ENCODE assay signal across 15 cellular contexts in the genomic region with DNA sequence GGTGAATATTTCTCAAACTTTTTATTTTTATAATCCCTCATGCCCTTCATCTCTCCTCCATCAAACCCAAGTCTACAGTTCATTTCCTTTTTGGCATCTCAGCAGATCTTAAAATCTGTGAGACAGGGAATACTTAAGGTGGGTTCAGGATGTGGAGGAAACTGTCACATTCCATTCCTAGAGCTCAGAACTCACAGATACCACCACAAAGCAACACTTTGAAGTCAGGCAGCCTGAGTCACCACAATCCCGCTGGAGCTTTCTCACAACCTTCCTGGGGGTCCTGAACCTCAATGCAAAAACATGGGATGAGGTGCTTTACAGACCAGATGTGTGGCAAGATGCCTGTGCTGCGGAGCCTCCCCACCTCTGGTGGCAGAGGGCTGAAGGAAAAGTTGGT.
A peak's percentile ranks its signal among the peaks of the same experiment; 100 is the strongest.
DNase-seq lines count a peak whose midpoint lies in the region; ATAC-seq, FAIRE-seq and TF ChIP-seq lines count a peak whose summit lies in the region.
"Had no signal": no experiment of that assay in that cellular context is flagged by ENCODE, and none has a peak within 500 bp of the region (broad histone marks: within the 10 kb centered on the region; RNA-seq: fewer than 3 reads in every experiment).

No MANE protein-coding gene starts in this region.

- intact Hi-C loops in HepG2 (cut with micrococcal nuclease; ENCODE audit: unreplicated experiment), result no loop called here

- TF ChIP-seq EP300 in HepG2 (IDR thresholded peaks at IDR 0.05; ENCODE audit: low read depth in 2 of 2, low read length in 2 of 2) (no peak), HepG2 (CRISPR knock-in tag; IDR thresholded peaks at IDR 0.05; ENCODE audit: borderline replicate concordance) (no peak)

- no peak for TF ChIP-seq POLR2A in HepG2 (IDR thresholded peaks at IDR 0.05; ENCODE audit: insufficient read depth in 1 of 2, low read depth in 2 of 2, low read length in 2 of 2)

- POLR2A ChIA-PET in HepG2 (lab: Yijun Ruan, JAX), result no interaction called here

- CTCF ChIA-PET in HepG2 (lab: Yijun Ruan, JAX; ENCODE audit: low intra/inter-chr PET ratio, low total read pairs), result no interaction called here

- H3K9ac ChIP-seq in NT2/D1 (ENCODE audit: insufficient read length, low read depth) (no peak overlapping the region), endodermal cell (ENCODE audit: extremely low read depth, low read length, poor library complexity, severe bottlenecking) (no peak overlapping the region), HepG2 (ENCODE audit: insufficient read depth, low read depth, low read length) (no peak overlapping the region)

- no peaks in the 10 kb centered on the region for H3K9me3 ChIP-seq in NT2/D1 (ENCODE audit: insufficient read depth, low read length)
- no peaks in the 10 kb centered on the region for H3K9me3 ChIP-seq in endodermal cell (ENCODE audit: control insufficient read depth, low read length)
- H3K9me3 ChIP-seq in osteoblast (ENCODE audit: low read depth, low read length), result no peaks in the 10 kb centered on the region
- no peaks in the 10 kb centered on the region for H3K9me3 ChIP-seq in small intestine (ENCODE audit: control insufficient read depth, low read depth)
- no peaks in the 10 kb centered on the region for H3K9me3 ChIP-seq in HepG2 (ENCODE audit: low read length)
- H3K9me3 ChIP-seq: gastroesophageal sphincter had no signal

- in situ Hi-C loops in HepG2 (cut with HindIII; ENCODE audit: extremely low pct_ligation_motif_present, low pct_unique_long_range_greater_than_20kb), result no loop called here

- no TSS peak for BruUV-seq in HepG2 (replicated peaks; lab: Mats Ljungman, UMichigan)

- H2AFZ ChIP-seq in osteoblast (ENCODE audit: low read length) (peak overlapping the region; percentile 18), HepG2 (ENCODE audit: low read length) (no peak overlapping the region)

- TF ChIP-seq CTCF in endodermal cell (conservative IDR thresholded peaks at IDR 0.05), result no peak
- TF ChIP-seq CTCF in osteoblast (IDR thresholded peaks at IDR 0.05; ENCODE audit: extremely low read depth, low read depth, low read length), result no peak
- TF ChIP-seq CTCF in HepG2 (CRISPR knock-in tag; IDR thresholded peaks at IDR 0.05), result no peak
- no peak for TF ChIP-seq CTCF in omental fat pad (IDR thresholded peaks at IDR 0.05)

- no peak for TF ChIP-seq RAD21 in HepG2 (CRISPR knock-in tag; IDR thresholded peaks at IDR 0.05)

- H3K9me3 Mint-ChIP-seq in endodermal cell, result no peaks in the 10 kb centered on the region

- H4K20me1 ChIP-seq in osteoblast (ENCODE audit: insufficient read depth, low read length) (no peaks in the 10 kb centered on the region), HepG2 (ENCODE audit: insufficient read depth, low read length) (no peaks in the 10 kb centered on the region)

- DNase-seq in ELF-1 (ENCODE audit: low read depth, low spot score) (peak; percentile 45), NT2/D1 (ENCODE audit: low read depth, low spot score) (peak; percentile 20), endodermal cell (peak; percentile 88), osteoblast (ENCODE audit: insufficient read length, low spot score, missing footprints) (peak; percentile 42), small intestine (no peak), HepG2 (ENCODE audit: low spot score) (no peak), omental fat pad (ENCODE audit: low spot score) (no peak)
- DNase-seq: activated CD4-positive, alpha-beta T cell treated with anti-CD3 and anti-CD28 coated beads, Interleukin-2, amount 50 U/mL, for 4 hours; cerebellar nuclear complex; NCI-H2029; occipital lobe had no signal

- no peaks in the 10 kb centered on the region for H3K27me3 ChIP-seq in NT2/D1 (ENCODE audit: insufficient read depth, insufficient read length)
- H3K27me3 ChIP-seq in endodermal cell (ENCODE audit: control insufficient read depth, insufficient read depth, low read length, poor library complexity, severe bottlenecking), result peaks cover 10% of the 10 kb centered on the region
- H3K27me3 ChIP-seq in osteoblast (ENCODE audit: insufficient read depth, low read length), result no peaks in the 10 kb centered on the region
- no peaks in the 10 kb centered on the region for H3K27me3 ChIP-seq in small intestine (ENCODE audit: control insufficient read depth in 2 of 2, insufficient read depth in 2 of 2, low read length in 2 of 2)
- no peaks in the 10 kb centered on the region for H3K27me3 ChIP-seq in HepG2 (ENCODE audit: control insufficient read depth in 1 of 2, insufficient read depth in 2 of 2, low read length in 2 of 2)
- H3K27me3 ChIP-seq: gastroesophageal sphincter had no signal

- H3K4me2 ChIP-seq in osteoblast (ENCODE audit: insufficient read depth, low read length), result peak overlapping the region; percentile 38
- no peak overlapping the region for H3K4me2 ChIP-seq in HepG2 (ENCODE audit: low read depth, low read length)

- ATAC-seq in HG02759 (IDR thresholded peaks at IDR 0.05; ENCODE audit: unreplicated experiment), result no peak
- no peak for ATAC-seq in HepG2
- no peak for ATAC-seq in omental fat pad (ENCODE audit: low FRiP score)
- ATAC-seq: gastroesophageal sphincter, K562 had no signal

- H3K4me1 Mint-ChIP-seq in endodermal cell, result peaks cover 41% of the 10 kb centered on the region

- H3K79me2 ChIP-seq in osteoblast (ENCODE audit: insufficient read depth, low read length), result no peaks in the 10 kb centered on the region
- H3K79me2 ChIP-seq in HepG2 (ENCODE audit: insufficient read depth, low read length), result no peaks in the 10 kb centered on the region

- H3K27me3 Mint-ChIP-seq in endodermal cell (ENCODE audit: insufficient read depth), result no peaks in the 10 kb centered on the region

- no peak overlapping the region for H3K4me3 ChIP-seq in NT2/D1 (ENCODE audit: insufficient read length, low read depth)
- no peak overlapping the region for H3K4me3 ChIP-seq in endodermal cell (ENCODE audit: low read length)
- no peak overlapping the region for H3K4me3 ChIP-seq in osteoblast (ENCODE audit: insufficient read depth, low read length)
- no peak overlapping the region for H3K4me3 ChIP-seq in small intestine (ENCODE audit: low read depth in 1 of 2, low read length in 2 of 2)
- H3K4me3 ChIP-seq in HepG2 (replicated peaks in 1 of 3; ENCODE audit: insufficient read depth in 1 of 3, low read depth in 2 of 3, low read length in 3 of 3), result no peak overlapping the region
- H3K4me3 ChIP-seq: gastroesophageal sphincter, K562, lung had no signal

- H3K36me3 ChIP-seq in NT2/D1 (ENCODE audit: insufficient read depth, insufficient read length, low read length) (no peaks in the 10 kb centered on the region), endodermal cell (ENCODE audit: control insufficient read depth, insufficient read depth, low read length) (no peaks in the 10 kb centered on the region), osteoblast (ENCODE audit: insufficient read depth, low read length) (no peaks in the 10 kb centered on the region), small intestine (ENCODE audit: control insufficient read depth in 2 of 2, insufficient read depth in 2 of 2, low read length in 2 of 2) (no peaks in the 10 kb centered on the region), HepG2 (replicated peaks in 1 of 2; ENCODE audit: control insufficient read depth in 1 of 2, insufficient read depth in 2 of 2, low read length in 2 of 2) (no peaks in the 10 kb centered on the region)
- H3K36me3 ChIP-seq: gastroesophageal sphincter had no signal

- no peak overlapping the region for H3K27ac ChIP-seq in endodermal cell (ENCODE audit: low read depth, low read length)
- peak overlapping the region; percentile 51 for H3K27ac ChIP-seq in osteoblast (ENCODE audit: low read depth, low read length)
- no peak overlapping the region for H3K27ac ChIP-seq in small intestine (ENCODE audit: low read depth in 1 of 2, low read length in 1 of 2)
- H3K27ac ChIP-seq in HepG2 (ENCODE audit: extremely low read length, insufficient read depth, low read length), result no peak overlapping the region
- H3K27ac ChIP-seq: gastroesophageal sphincter had no signal

- no peak for FAIRE-seq in small intestine (lab: Jason Lieb, UNC)
- FAIRE-seq in HepG2 (lab: Jason Lieb, UNC), result no peak
- FAIRE-seq: K562 had no signal

- peak overlapping the region; percentile 58 for H3K27ac Mint-ChIP-seq in endodermal cell

- H3K4me1 ChIP-seq in NT2/D1 (ENCODE audit: insufficient read depth, insufficient read length) (no peaks in the 10 kb centered on the region), endodermal cell (ENCODE audit: control insufficient read depth, insufficient read depth, low read length) (peaks cover 10% of the 10 kb centered on the region), osteoblast (ENCODE audit: insufficient read depth, low read length) (peaks cover 26% of the 10 kb centered on the region), small intestine (ENCODE audit: control insufficient read depth in 2 of 2, insufficient read depth in 1 of 2, low read depth in 1 of 2, low read length in 1 of 2) (no peaks in the 10 kb centered on the region), HepG2 (ENCODE audit: insufficient read depth, low read length) (no peaks in the 10 kb centered on the region)
- H3K4me1 ChIP-seq: gastroesophageal sphincter had no signal

- H3K4me3 Mint-ChIP-seq in endodermal cell, result no peak overlapping the region

- H3K36me3 Mint-ChIP-seq in endodermal cell (ENCODE audit: low read depth), result no peaks in the 10 kb centered on the region

- whole genome bisulfite sequencing in endodermal cell (ENCODE audit: insufficient coverage in 1 of 2, insufficient read length in 1 of 2), 2 experiments, result 35 to 60% methylated on average over 1 to 2 of the region's 2 CpGs
- 65 to 87% (median 79%) methylated on average over 2 of the region's 2 CpGs for WGBS in small intestine, 3 donors
- WGBS in HepG2 (ENCODE audit: low lambda C conversion rate), result 0% methylated on average over 2 of the region's 2 CpGs

TF ChIP-seq in HepG2, 621 proteins besides CTCF, POLR2A, EP300 and RAD21:
- TF ChIP-seq NFYC (CRISPR knock-in tag; IDR thresholded peaks at IDR 0.05), result no peak
- TF ChIP-seq PITX1 (CRISPR knock-in tag; IDR thresholded peaks at IDR 0.05), result no peak
- no peak for TF ChIP-seq ZNF468 (CRISPR knock-in tag; IDR thresholded peaks at IDR 0.05)
- TF ChIP-seq ZC3H4 (CRISPR knock-in tag; IDR thresholded peaks at IDR 0.05; ENCODE audit: borderline replicate concordance), result no peak
- no peak for TF ChIP-seq SP1 (IDR thresholded peaks at IDR 0.05)
- no peak for TF ChIP-seq SP1 (CRISPR knock-in tag; IDR thresholded peaks at IDR 0.05)
- TF ChIP-seq ZNF598 (CRISPR knock-in tag; IDR thresholded peaks at IDR 0.05; ENCODE audit: borderline replicate concordance), result no peak
- TF ChIP-seq ZNF354B (CRISPR knock-in tag; IDR thresholded peaks at IDR 0.05), result no peak
- TF ChIP-seq TAF1 (CRISPR knock-in tag; IDR thresholded peaks at IDR 0.05), result no peak
- TF ChIP-seq ZFP36 (IDR thresholded peaks at IDR 0.05; ENCODE audit: borderline replicate concordance, low read depth, low read length, partially characterized antibody), result no peak

Comparison
In these comparisons a context has a peak if more than half of its experiments do, and no peak if none do; other contexts are left out.
1. DNase-seq: peak in ELF-1 (single experiment), NT2/D1 (single experiment), endodermal cell (single experiment) and osteoblast (single experiment); none in small intestine (single experiment), HepG2 (single experiment) and omental fat pad (single experiment).